Comparison of ENCODE assay signal across 10 cellular contexts in genomic region chr2:8524388-8524787, GRCh38.
"Had no signal": no experiment of that assay in that cellular context is flagged by ENCODE, and none has a peak within 500 bp of the region (broad histone marks: within the 10 kb centered on the region; RNA-seq: fewer than 3 reads in every experiment).

No MANE protein-coding gene starts in this region.

- H3K36me3 Mint-ChIP-seq: activated naive CD4-positive, alpha-beta T cell treated with anti-CD3 and anti-CD28 coated beads, Interleukin-2, amount 50 U/mL, for 24 hours had no signal

- H3K27ac Mint-ChIP-seq: activated naive CD4-positive, alpha-beta T cell treated with anti-CD3 and anti-CD28 coated beads, Interleukin-2, amount 50 U/mL, for 24 hours; naive thymus-derived CD4-positive, alpha-beta T cell; stimulated activated naive CD8-positive, alpha-beta T cell treated with anti-CD3 and anti-CD28 coated beads, Interleukin-15, Interleukin-2, amounts not matched to agents 100 ng/mL and 50 ng/mL, for 24 hours had no signal

- ATAC-seq: left colon; naive thymus-derived CD4-positive, alpha-beta T cell had no signal

- DNase-seq: activated CD4-positive, alpha-beta T cell treated with anti-CD3 and anti-CD28 coated beads for 1 hour; activated CD4-positive, alpha-beta T cell treated with anti-CD3 and anti-CD28 coated beads, Interleukin-2, amount 50 U/mL, for 48 hours; foreskin melanocyte; head of caudate nucleus; left colon; naive thymus-derived CD4-positive, alpha-beta T cell; stimulated activated CD4-positive, alpha-beta T cell treated with anti-CD3 and anti-CD28 coated beads, Interleukin-2, amount 100 ng/mL, for 48 hours; upper lobe of left lung had no signal

- H3K9me3 Mint-ChIP-seq: activated naive CD4-positive, alpha-beta T cell treated with anti-CD3 and anti-CD28 coated beads, Interleukin-2, amount 50 U/mL, for 24 hours; stimulated activated naive CD8-positive, alpha-beta T cell treated with anti-CD3 and anti-CD28 coated beads, Interleukin-15, Interleukin-2, amounts not matched to agents 100 ng/mL and 50 ng/mL, for 24 hours had no signal

- H3K27me3 Mint-ChIP-seq: activated naive CD4-positive, alpha-beta T cell treated with anti-CD3 and anti-CD28 coated beads, Interleukin-2, amount 50 U/mL, for 24 hours; naive thymus-derived CD4-positive, alpha-beta T cell had no signal

- H3K4me3 Mint-ChIP-seq: activated naive CD4-positive, alpha-beta T cell treated with anti-CD3 and anti-CD28 coated beads, Interleukin-2, amount 50 U/mL, for 24 hours; naive thymus-derived CD4-positive, alpha-beta T cell; stimulated activated naive CD8-positive, alpha-beta T cell treated with anti-CD3 and anti-CD28 coated beads, Interleukin-15, Interleukin-2, amounts not matched to agents 100 ng/mL and 50 ng/mL, for 24 hours had no signal
